In genomic region chr12:22056607-22057006, GRCh38 we compare ENCODE assay signal across 18 cellular contexts. TPM values are rescaled to one million over a fixed set of nuclear protein-coding genes. Genes with fewer than 3 reads are reported as not detected.
DNase-seq lines count a peak whose midpoint lies in the region; ATAC-seq and TF ChIP-seq lines count a peak whose summit lies in the region.
"Had no signal": no experiment of that assay in that cellular context is flagged by ENCODE, and none has a peak within 500 bp of the region (broad histone marks: within the 10 kb centered on the region; RNA-seq: fewer than 3 reads in every experiment).

No MANE protein-coding gene starts in this region.

- no peak overlapping the region for H2BK120ac ChIP-seq in IMR-90 (ENCODE audit: low read depth, low read length)

- no peak overlapping the region for H3K4me3 Mint-ChIP-seq in naive thymus-derived CD8-positive, alpha-beta T cell
- H3K4me3 Mint-ChIP-seq: B cell; CD4-positive, CD25-positive, alpha-beta regulatory T cell; CD8-positive, alpha-beta T cell; GM23338; H9 had no signal

- TF ChIP-seq POLR2A in IMR-90 (IDR thresholded peaks at IDR 0.05; ENCODE audit: low read depth, low read length), result no peak
- TF ChIP-seq POLR2A in right lobe of liver (IDR thresholded peaks at IDR 0.05), result no peak
- TF ChIP-seq POLR2A in sigmoid colon (IDR thresholded peaks at IDR 0.05), result no peak

- no peak overlapping the region for H3K23ac ChIP-seq in IMR-90 (ENCODE audit: low read depth, low read length)

- DNase-seq in IMR-90 (no peak), hepatocyte (ENCODE audit: low spot score) (no peak), right lobe of liver (no peak), sigmoid colon (no peak)
- no peak for DNase-seq in naive thymus-derived CD8-positive, alpha-beta T cell
- DNase-seq in activated naive CD4-positive, alpha-beta T cell (lab: John Stamatoyannopoulos, UW), result no peak
- DNase-seq: 8988T; CD4-positive, CD25-positive, alpha-beta regulatory T cell; CD8-positive, alpha-beta T cell; DMS 273 treated with DMSO at 0.1 percent for 48 hours; DMS79 treated with DMSO at 0.1 percent for 48 hours; GF-D8; H9 had no signal

- H3K18ac ChIP-seq in IMR-90 (ENCODE audit: low read depth, low read length), result no peak overlapping the region

- TF ChIP-seq RAD21 in IMR-90 (IDR thresholded peaks at IDR 0.05; ENCODE audit: low read length), result no peak

- no peak overlapping the region for H3K27ac ChIP-seq in IMR-90 (ENCODE audit: insufficient read depth, low read length)
- H3K27ac ChIP-seq in hepatocyte, result peak overlapping the region; percentile 38
- peak overlapping the region in 1 of 3 donors; percentile 27 for H3K27ac ChIP-seq in right lobe of liver
- no peak overlapping the region for H3K27ac ChIP-seq in sigmoid colon
- H3K27ac ChIP-seq: BLaER1, C4-2B had no signal

- no peaks in the 10 kb centered on the region for H3K9me1 ChIP-seq in IMR-90 (ENCODE audit: insufficient read depth, low read length)

- no peak overlapping the region for H3K9ac ChIP-seq in IMR-90 (ENCODE audit: low read depth, low read length)
- H3K9ac ChIP-seq: BLaER1 had no signal

- H4K5ac ChIP-seq in IMR-90 (ENCODE audit: low read depth, low read length), result no peak overlapping the region

- H3K4me1 Mint-ChIP-seq in naive thymus-derived CD8-positive, alpha-beta T cell, result peaks cover 0 to 4% (median 0%) of the 10 kb centered on the region in 4 donors
- H3K4me1 Mint-ChIP-seq: B cell, H9 had no signal

- H3K36me3 ChIP-seq in IMR-90 (ENCODE audit: control insufficient read depth, insufficient read depth, low read length) (peaks cover 7% of the 10 kb centered on the region), hepatocyte (replicated peaks; ENCODE audit: insufficient read depth, low read depth) (no peaks in the 10 kb centered on the region), right lobe of liver (peaks cover 0 to 30% (median 13%) of the 10 kb centered on the region in 4 donors), sigmoid colon (peaks cover 7 to 62% (median 10%) of the 10 kb centered on the region in 4 donors)

- POLR2A ChIA-PET in IMR-90 (lab: Charles Lee; ENCODE audit: unreplicated experiment), result no interaction called here
- POLR2A ChIA-PET in naive thymus-derived CD8-positive, alpha-beta T cell (lab: Charles Lee), result no interaction called here

- BruUV-seq in IMR-90 (replicated peaks; lab: Mats Ljungman, UMichigan), result no TSS peak

- no peak overlapping the region for H2BK20ac ChIP-seq in IMR-90 (ENCODE audit: low read depth, low read length)

- intact Hi-C loops in IMR-90 (cut with micrococcal nuclease) (no loop called here), right lobe of liver (cut with DNase I) (no loop called here), sigmoid colon (cut with DNase I) (no loop called here)

- no peaks in the 10 kb centered on the region for H4K20me1 ChIP-seq in IMR-90 (ENCODE audit: insufficient read depth, low read length)
- no peaks in the 10 kb centered on the region for H4K20me1 ChIP-seq in hepatocyte (ENCODE audit: insufficient read depth, poor library complexity, severe bottlenecking)

- no peaks in the 10 kb centered on the region for H3K27me3 Mint-ChIP-seq in naive thymus-derived CD8-positive, alpha-beta T cell
- H3K27me3 Mint-ChIP-seq: B cell; CD4-positive, CD25-positive, alpha-beta regulatory T cell had no signal

- no peaks in the 10 kb centered on the region for H3K9me2 ChIP-seq in hepatocyte (replicated peaks; ENCODE audit: insufficient read depth)

- H3K4me3 ChIP-seq in IMR-90 (ENCODE audit: insufficient read depth, low read depth, low read length) (no peak overlapping the region), hepatocyte (no peak overlapping the region), right lobe of liver (no peak overlapping the region), sigmoid colon (no peak overlapping the region)
- H3K4me3 ChIP-seq: BLaER1, GM23338 had no signal

- no CpG with 5 or more reads among the region's 2 CpGs for WGBS in IMR-90 (ENCODE audit: extremely low coverage in 2 of 2, insufficient read length in 1 of 2), 2 experiments
- WGBS in hepatocyte (ENCODE audit: low lambda C conversion rate, missing lambda C conversion rate), result 62% methylated on average over 2 of the region's 2 CpGs
- WGBS in right lobe of liver (ENCODE audit: insufficient coverage, low coverage, low lambda C conversion rate, missing lambda C conversion rate), result 35% methylated on average over 2 of the region's 2 CpGs
- 85 to 89% methylated on average over 2 of the region's 2 CpGs for WGBS in sigmoid colon, 2 donors

- H2BK5ac ChIP-seq in IMR-90 (ENCODE audit: low read depth, low read length, poor library complexity, severe bottlenecking), result no peak overlapping the region

- H2BK15ac ChIP-seq in IMR-90 (ENCODE audit: low read depth, low read length), result no peak overlapping the region

- TF ChIP-seq EP300 in sigmoid colon (IDR thresholded peaks at IDR 0.05), result no peak

- H2AK9ac ChIP-seq in IMR-90 (replicated peaks; ENCODE audit: low read depth, low read length, poor library complexity), result no peak overlapping the region

- peaks cover 30% of the 10 kb centered on the region for H3K79me2 ChIP-seq in hepatocyte

- no peak overlapping the region for H3K14ac ChIP-seq in IMR-90 (replicated peaks; ENCODE audit: low read depth, low read length)

- H3K9me3 Mint-ChIP-seq in naive thymus-derived CD8-positive, alpha-beta T cell, result no peaks in the 10 kb centered on the region
- H3K9me3 Mint-ChIP-seq: CD4-positive, CD25-positive, alpha-beta regulatory T cell; CD8-positive, alpha-beta T cell; GM23338; H9 had no signal

- peaks cover 5 to 40% (median 8%) of the 10 kb centered on the region in 3 donors for H3K36me3 Mint-ChIP-seq in naive thymus-derived CD8-positive, alpha-beta T cell

- H4K8ac ChIP-seq in IMR-90 (ENCODE audit: low read depth in 2 of 2, low read length in 2 of 2), result no peak overlapping the region

- peaks cover 11% of the 10 kb centered on the region in 2 experiments; a peak in 3 of 4 replicates for H3K79me1 ChIP-seq in IMR-90 (ENCODE audit: low read depth in 1 of 2, low read length in 2 of 2)

- H3K56ac ChIP-seq in IMR-90 (ENCODE audit: extremely low read depth, insufficient read depth, low read length), result no peak overlapping the region

- no peak overlapping the region for H2AK5ac ChIP-seq in IMR-90 (ENCODE audit: low read depth, low read length)

- H3K4ac ChIP-seq in IMR-90 (ENCODE audit: low read depth, low read length), result no peak overlapping the region

- H3K9me3 ChIP-seq in IMR-90 (ENCODE audit: control insufficient read depth, insufficient read depth, low read length), result no peaks in the 10 kb centered on the region
- H3K9me3 ChIP-seq in hepatocyte (ENCODE audit: low read depth), result no peaks in the 10 kb centered on the region
- no peaks in the 10 kb centered on the region for H3K9me3 ChIP-seq in right lobe of liver
- no peaks in the 10 kb centered on the region for H3K9me3 ChIP-seq in sigmoid colon
- H3K9me3 ChIP-seq: BLaER1 had no signal

- in situ Hi-C loops in IMR-90 (cut with MboI; ENCODE audit: low sequenced_read_pairs), result no loop called here

- H3K27me3 ChIP-seq in IMR-90 (ENCODE audit: control insufficient read depth, insufficient read depth, low read length), result no peaks in the 10 kb centered on the region
- H3K27me3 ChIP-seq in hepatocyte, result no peaks in the 10 kb centered on the region
- no peaks in the 10 kb centered on the region for H3K27me3 ChIP-seq in right lobe of liver
- H3K27me3 ChIP-seq in sigmoid colon, result no peaks in the 10 kb centered on the region
- H3K27me3 ChIP-seq: BLaER1 had no signal

- H4K91ac ChIP-seq in IMR-90 (ENCODE audit: insufficient read depth, low read depth, low read length), result no peak overlapping the region

- TF ChIP-seq CTCF in IMR-90 (conservative IDR thresholded peaks at IDR 0.05; ENCODE audit: low read depth, low read length) (no peak), hepatocyte (IDR thresholded peaks at IDR 0.05; ENCODE audit: poor library complexity) (no peak), right lobe of liver (IDR thresholded peaks at IDR 0.05) (no peak), sigmoid colon (IDR thresholded peaks at IDR 0.05) (no peak)

- H3K27ac Mint-ChIP-seq in naive thymus-derived CD8-positive, alpha-beta T cell, result peak overlapping the region in 1 of 10 donors; percentile 23
- H3K27ac Mint-ChIP-seq: B cell; CD8-positive, alpha-beta T cell; GM23338; H9 had no signal

- ATAC-seq in IMR-90 (ENCODE audit: low read depth) (no peak), right lobe of liver (peak; percentile 25 to 76 (median 40))
- no peak for ATAC-seq in naive thymus-derived CD8-positive, alpha-beta T cell
- ATAC-seq: CD8-positive, alpha-beta T cell; GM23338; HCT116 had no signal

- no peaks in the 10 kb centered on the region for H3K4me1 ChIP-seq in IMR-90 (ENCODE audit: control insufficient read depth, insufficient read depth, low read length)
- peaks cover 11% of the 10 kb centered on the region for H3K4me1 ChIP-seq in hepatocyte (ENCODE audit: insufficient read depth)
- peaks cover 0 to 39% (median 6%) of the 10 kb centered on the region in 4 donors for H3K4me1 ChIP-seq in right lobe of liver
- H3K4me1 ChIP-seq in sigmoid colon, result peaks cover 0 to 8% (median 3%) of the 10 kb centered on the region in 4 donors
- H3K4me1 ChIP-seq: BLaER1 had no signal

- no peak overlapping the region for H3K4me2 ChIP-seq in IMR-90 (ENCODE audit: low read depth, low read length)
- no peak overlapping the region for H3K4me2 ChIP-seq in hepatocyte
- H3K4me2 ChIP-seq: BLaER1, GM23338 had no signal

- CTCF ChIA-PET in IMR-90 (lab: Yijun Ruan, JAX), result no interaction called here

- H2AFZ ChIP-seq in IMR-90 (replicated peaks; ENCODE audit: low read length, poor library complexity) (no peak overlapping the region), hepatocyte (no peak overlapping the region)
- H2AFZ ChIP-seq: GM23338 had no signal

- dilution Hi-C loops in IMR-90 (cut with HindIII; ENCODE audit: low sequenced_read_pairs, unreplicated experiment), result no loop called here

TF ChIP-seq in IMR-90, 13 proteins besides CTCF, POLR2A, EP300 and RAD21:
- TF ChIP-seq MAFK (IDR thresholded peaks at IDR 0.05; ENCODE audit: low read depth, low read length), result peak; percentile 18; the same call in 1 of the 2 replicates
- no peak for TF ChIP-seq NFE2L2 (IDR thresholded peaks at IDR 0.05; ENCODE audit: low read depth, low read length)

RNA-seq across cellular contexts. Expression of gene CMAS, which starts 10.6 kb away (rescaled TPM):
- 9.5 and 19.4 TPM in 2 replicates for total RNA-seq in IMR-90 (2012; rRNA removed)
- 20.6 and 26.8 TPM in 2 replicates for polyA plus RNA-seq in IMR-90 (2012; rRNA removed)
- 8.2 and 9.0 TPM in 2 replicates for polyA plus RNA-seq in IMR-90 (2012; cell fraction: cytosol; rRNA removed)
- 2.2 and 8.9 TPM in 2 replicates for polyA plus RNA-seq in IMR-90 (2012; cell fraction: nucleus; rRNA removed; ENCODE audit: low replicate concordance)
- total RNA-seq in hepatocyte, result 53.7 and 57.2 TPM in 2 replicates
- 79.9 and 87.3 TPM in 2 replicates for polyA plus RNA-seq in hepatocyte
- total RNA-seq in right lobe of liver, result 10 to 100 TPM; 20.8 to 44.1 (median 27.6) TPM
- 10 to 100 TPM; 17.6 to 18.3 TPM for total RNA-seq in naive thymus-derived CD8-positive, alpha-beta T cell
- polyA plus RNA-seq in naive thymus-derived CD8-positive, alpha-beta T cell, result 10 to 100 TPM; 28.2 to 36.9 (median 35.7) TPM
- 10 to 100 TPM; 23.3 to 35.1 (median 30.1) TPM for total RNA-seq in sigmoid colon
- polyA plus RNA-seq in sigmoid colon, result 100 to 1,000 TPM; 121 to 226 (median 153) TPM

Comparison
In these comparisons a context has a peak if more than half of its experiments do, and no peak if none do; other contexts are left out.
1. ATAC-seq: peak in right lobe of liver (4 of 4); none in IMR-90 (single experiment) and naive thymus-derived CD8-positive, alpha-beta T cell (0 of 2).